Comparison of ENCODE assay signal across 23 cellular contexts in the genomic region with DNA sequence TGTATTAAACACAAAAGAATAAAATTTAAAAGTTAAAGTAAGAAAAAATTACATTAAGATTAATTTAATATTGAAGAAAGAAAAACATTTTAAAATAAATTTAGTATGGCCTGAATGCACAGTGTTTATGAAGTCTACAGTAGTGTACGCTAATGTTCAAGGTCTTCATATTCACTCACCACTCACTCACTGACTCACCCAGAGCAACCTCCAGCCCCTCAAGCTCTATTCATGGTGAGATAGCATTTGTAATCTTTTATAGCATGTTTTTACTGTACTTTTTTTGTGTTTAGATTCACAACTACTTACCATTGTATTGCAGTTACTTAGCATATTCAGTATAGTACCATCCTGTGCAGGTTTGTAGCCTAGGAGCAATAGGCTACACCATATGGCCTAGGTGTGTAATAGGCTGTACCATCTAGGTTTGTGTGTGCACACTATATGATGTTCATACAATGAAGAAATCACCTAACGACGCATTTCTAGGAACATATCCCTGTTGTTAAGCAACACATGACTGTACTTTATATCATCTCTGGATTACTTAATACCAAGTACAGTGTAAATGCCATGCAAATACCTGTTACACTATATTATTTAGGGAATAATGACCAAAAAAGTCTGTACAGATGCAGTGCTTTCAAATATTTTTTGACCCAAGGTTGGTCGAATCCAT.
DNase-seq lines count a peak whose midpoint lies in the region; ATAC-seq and TF ChIP-seq lines count a peak whose summit lies in the region.
"Had no signal": no experiment of that assay in that cellular context is flagged by ENCODE, and none has a peak within 500 bp of the region (broad histone marks: within the 10 kb centered on the region; RNA-seq: fewer than 3 reads in every experiment).

No MANE protein-coding gene starts in this region.

- no TSS peak for BruUV-seq in MCF 10A (replicated peaks; lab: Mats Ljungman, UMichigan)

- H3K4me1 ChIP-seq in breast epithelium = peaks cover 0 to 17% of the 10 kb centered on the region in 2 donors
- peaks cover 22% of the 10 kb centered on the region for H3K4me1 ChIP-seq in RWPE2 (ENCODE audit: insufficient read depth, poor library complexity, severe bottlenecking)
- peaks cover 57% of the 10 kb centered on the region for H3K4me1 ChIP-seq in osteoblast (ENCODE audit: insufficient read depth, low read length)

- peaks cover 67% of the 10 kb centered on the region for H3K36me3 Mint-ChIP-seq in MCF 10A (ENCODE audit: insufficient read depth, unreplicated experiment)
- peaks cover 13% of the 10 kb centered on the region for H3K36me3 Mint-ChIP-seq in activated naive CD8-positive, alpha-beta T cell treated with anti-CD3 and anti-CD28 coated beads for 36 hours

- TF ChIP-seq POLR2A in breast epithelium (IDR thresholded peaks at IDR 0.05) = no peak

- H3K36me3 ChIP-seq in breast epithelium (no peaks in the 10 kb centered on the region), RWPE2 (ENCODE audit: low read depth) (peaks cover 84% of the 10 kb centered on the region), osteoblast (ENCODE audit: insufficient read depth, low read length) (peaks cover 75% of the 10 kb centered on the region)

- H3K4me3 Mint-ChIP-seq in MCF 10A (ENCODE audit: unreplicated experiment) = no peak overlapping the region
- H3K4me3 Mint-ChIP-seq in activated naive CD8-positive, alpha-beta T cell treated with anti-CD3 and anti-CD28 coated beads for 36 hours = no peak overlapping the region
- H3K4me3 Mint-ChIP-seq: CD8-positive, alpha-beta T cell; IgD-negative memory B cell had no signal

- H3K27me3 ChIP-seq in breast epithelium (no peaks in the 10 kb centered on the region), RWPE2 (ENCODE audit: insufficient read depth, poor library complexity, severe bottlenecking) (no peaks in the 10 kb centered on the region), dorsolateral prefrontal cortex (no peaks in the 10 kb centered on the region), osteoblast (ENCODE audit: insufficient read depth, low read length) (no peaks in the 10 kb centered on the region)

- TF ChIP-seq CTCF in MCF 10A (IDR thresholded peaks at IDR 0.05; ENCODE audit: unreplicated experiment) (no peak), breast epithelium (IDR thresholded peaks at IDR 0.05) (no peak), RWPE2 (IDR thresholded peaks at IDR 0.05; ENCODE audit: poor library complexity, severe bottlenecking) (no peak), dorsolateral prefrontal cortex (IDR thresholded peaks at IDR 0.05 in 54 of 56, conservative IDR thresholded peaks at IDR 0.05 in 2 of 56; ENCODE audit: low read depth in 1 of 56, partially characterized antibody in 56 of 56) (no peak), osteoblast (IDR thresholded peaks at IDR 0.05; ENCODE audit: extremely low read depth, low read depth, low read length) (no peak)

- intact Hi-C loops in MCF 10A (cut with micrococcal nuclease) (no loop called here), breast epithelium (cut with DNase I; ENCODE audit: low total_unique reads) (no loop called here), dorsolateral prefrontal cortex (cut with DNase I) (no loop called here)

- no peaks in the 10 kb centered on the region for H3K9me3 Mint-ChIP-seq in MCF 10A (ENCODE audit: unreplicated experiment)
- H3K9me3 Mint-ChIP-seq in activated naive CD8-positive, alpha-beta T cell treated with anti-CD3 and anti-CD28 coated beads for 36 hours = no peaks in the 10 kb centered on the region
- H3K9me3 Mint-ChIP-seq: CD8-positive, alpha-beta T cell; IgD-negative memory B cell had no signal

- H3K4me2 ChIP-seq in osteoblast (ENCODE audit: insufficient read depth, low read length) = no peak overlapping the region

- DNase-seq in MCF 10A (ENCODE audit: unreplicated experiment) (peak; percentile 34), breast epithelium (ENCODE audit: low spot score in 2 of 2) (no peak), RWPE2 (ENCODE audit: low spot score) (no peak), dorsolateral prefrontal cortex (no peak), osteoblast (ENCODE audit: insufficient read length, low spot score, missing footprints) (no peak)
- no peak for DNase-seq in effector CD4-positive, alpha-beta T cell
- DNase-seq in stimulated activated CD4-positive, alpha-beta T cell treated with anti-CD3 and anti-CD28 coated beads, Interleukin-15, amount 100 ng/mL, for 24 hours = no peak
- no peak for DNase-seq in activated naive CD8-positive, alpha-beta T cell treated with anti-CD3 and anti-CD28 coated beads for 36 hours
- DNase-seq: 8988T; AML-193; C1 segment of cervical spinal cord; CD8-positive, alpha-beta T cell; DND-41; MV-4-11; NCI-H1694; NCI-H2081; NCI-H2171; NCI-H345; NCI-H524 treated with DMSO at 0.1 percent for 48 hours; NCI-H82; SHP77 had no signal

- H3K27ac Mint-ChIP-seq in MCF 10A (ENCODE audit: low read depth, unreplicated experiment) = no peak overlapping the region
- no peak overlapping the region for H3K27ac Mint-ChIP-seq in activated naive CD8-positive, alpha-beta T cell treated with anti-CD3 and anti-CD28 coated beads for 36 hours
- H3K27ac Mint-ChIP-seq: CD8-positive, alpha-beta T cell had no signal

- no peak overlapping the region for H2AFZ ChIP-seq in osteoblast (ENCODE audit: low read length)

- POLR2A ChIA-PET in MCF 10A (lab: Yijun Ruan, JAX) = no interaction called here

- CTCF ChIA-PET in MCF 10A (lab: Yijun Ruan, JAX) = interaction anchor here (0.7 to 2.8 kb wide), 3 partner anchors 17 to 506 kb away, joined by 3 to 8 read pairs (median 6); no protein-coding TSS in a partner anchor

- peaks cover 15% of the 10 kb centered on the region for H4K20me1 ChIP-seq in osteoblast (ENCODE audit: insufficient read depth, low read length)

- H3K9me3 ChIP-seq in breast epithelium (no peaks in the 10 kb centered on the region), RWPE2 (ENCODE audit: severe bottlenecking) (no peaks in the 10 kb centered on the region), osteoblast (ENCODE audit: low read depth, low read length) (no peaks in the 10 kb centered on the region)

- peaks cover 26% of the 10 kb centered on the region for H3K4me1 Mint-ChIP-seq in MCF 10A (ENCODE audit: insufficient read depth, unreplicated experiment)
- H3K4me1 Mint-ChIP-seq in activated naive CD8-positive, alpha-beta T cell treated with anti-CD3 and anti-CD28 coated beads for 36 hours = peaks cover 2% of the 10 kb centered on the region

- peaks cover 71% of the 10 kb centered on the region for H3K79me2 ChIP-seq in osteoblast (ENCODE audit: insufficient read depth, low read length)

- no peak overlapping the region for H3K4me3 ChIP-seq in breast epithelium
- H3K4me3 ChIP-seq in RWPE2 (ENCODE audit: severe bottlenecking) = no peak overlapping the region
- no peak overlapping the region for H3K4me3 ChIP-seq in dorsolateral prefrontal cortex
- no peak overlapping the region for H3K4me3 ChIP-seq in osteoblast (ENCODE audit: insufficient read depth, low read length)

- H3K27ac ChIP-seq in breast epithelium = no peak overlapping the region
- H3K27ac ChIP-seq in RWPE2 (ENCODE audit: poor library complexity, severe bottlenecking) = no peak overlapping the region
- H3K27ac ChIP-seq in dorsolateral prefrontal cortex = peak overlapping the region in 30 of 59 donors; percentile 16 to 81 (median 58)
- H3K27ac ChIP-seq in osteoblast (ENCODE audit: low read depth, low read length) = peak overlapping the region; percentile 11

- peak; percentile 47; the same call in 2 of the 3 replicates for ATAC-seq in RWPE2 (ENCODE audit: low read depth)
- ATAC-seq: CD8-positive, alpha-beta T cell; HCT116 had no signal

- no peaks in the 10 kb centered on the region for H3K27me3 Mint-ChIP-seq in MCF 10A (ENCODE audit: insufficient read depth, unreplicated experiment)
- no peaks in the 10 kb centered on the region for H3K27me3 Mint-ChIP-seq in activated naive CD8-positive, alpha-beta T cell treated with anti-CD3 and anti-CD28 coated beads for 36 hours
- H3K27me3 Mint-ChIP-seq: IgD-negative memory B cell had no signal

Comparison
In these comparisons a context has a peak if more than half of its experiments do, and no peak if none do; other contexts are left out.
1. H3K27ac ChIP-seq: peak in dorsolateral prefrontal cortex (30 of 59) and osteoblast (single experiment); none in breast epithelium (0 of 2) and RWPE2 (single experiment).